In the genomic region with DNA sequence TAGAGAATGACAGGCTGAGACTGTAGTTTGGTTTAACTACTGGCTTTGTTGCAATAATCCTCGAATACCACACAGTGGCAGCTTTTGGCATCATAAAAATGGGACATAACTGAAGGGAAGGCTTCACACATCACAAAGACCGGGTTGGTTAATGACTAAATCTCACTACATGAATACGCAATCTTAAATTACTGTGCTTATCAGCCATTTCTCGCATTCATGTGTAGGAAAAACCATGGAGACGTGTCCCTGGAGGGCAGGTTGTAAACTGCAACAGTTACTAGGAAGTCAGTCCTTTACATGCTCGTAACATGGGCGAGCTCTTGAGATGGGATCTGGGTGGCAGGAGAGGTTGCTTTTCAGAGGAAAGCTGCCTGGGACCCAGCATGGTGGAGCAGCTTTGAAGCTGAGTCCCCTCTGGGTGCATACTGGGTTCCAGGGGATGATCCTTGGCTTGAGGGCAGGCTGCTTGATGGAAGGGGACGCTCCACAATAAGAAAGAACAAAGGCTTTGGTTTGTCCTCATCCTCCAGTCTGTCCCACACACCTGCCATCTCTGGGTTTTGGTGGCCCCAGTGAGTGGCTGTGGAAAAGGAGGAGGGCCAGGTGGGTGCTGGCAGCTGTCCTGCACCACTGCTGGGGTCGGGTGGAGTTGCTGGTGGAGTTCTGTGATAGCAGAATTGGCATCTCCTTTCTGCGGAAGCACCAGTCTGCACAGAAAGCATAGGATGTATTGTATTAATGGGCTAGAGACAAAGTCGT, we compare ENCODE assay signal across 9 cellular contexts. TPM values are rescaled to one million over a fixed set of nuclear protein-coding genes. Genes with fewer than 3 reads are reported as not detected.
DNase-seq lines count a peak whose midpoint lies in the region; ATAC-seq and TF ChIP-seq lines count a peak whose summit lies in the region.
"Had no signal": no experiment of that assay in that cellular context is flagged by ENCODE, and none has a peak within 500 bp of the region (broad histone marks: within the 10 kb centered on the region; RNA-seq: fewer than 3 reads in every experiment).

No MANE protein-coding gene starts in this region.

- H3K27ac Mint-ChIP-seq in activated CD4-positive, alpha-beta T cell treated with anti-CD3 and anti-CD28 coated beads for 36 hours = peak overlapping the region; percentile 91
- peak overlapping the region; percentile 60 to 93 for H3K27ac Mint-ChIP-seq in activated naive CD4-positive, alpha-beta T cell treated with anti-CD3 and anti-CD28 coated beads, Interleukin-2, amount 50 U/mL, for 72 hours
- H3K27ac Mint-ChIP-seq in neural crest cell (ENCODE audit: unreplicated experiment) = no peak overlapping the region

- intact Hi-C loops in activated CD4-positive, alpha-beta T cell treated with anti-CD3 and anti-CD28 coated beads for 36 hours (cut with DNase I, micrococcal nuclease) = loop anchor here (2.0 to 10.0 kb wide), 5 partner anchors 18 to 828 kb away; partner anchors contain the start of genes CABLES2 (in 1 of the 2), DIDO1 (in 1 of the 2), MRGBP (in 1 of the 2) and YTHDF1 (in 1 of the 2)
- intact Hi-C loops in thyroid gland (cut with DNase I) = no loop called here

- POLR2A ChIA-PET in activated CD4-positive, alpha-beta T cell treated with anti-CD3 and anti-CD28 coated beads for 36 hours (lab: Charles Lee) = no interaction called here

- H3K27me3 ChIP-seq in thyroid gland = no peaks in the 10 kb centered on the region

- peak overlapping the region; percentile 99; the same call in 1 of the 2 replicates for H3K4me3 ChIP-seq in Jurkat, Clone E6-1 (ENCODE audit: low read length)
- no peak overlapping the region for H3K4me3 ChIP-seq in thyroid gland (replicated peaks in 1 of 3)

- peaks cover 35% of the 10 kb centered on the region for H3K4me1 Mint-ChIP-seq in activated CD4-positive, alpha-beta T cell treated with anti-CD3 and anti-CD28 coated beads for 36 hours
- H3K4me1 Mint-ChIP-seq in neural crest cell = peaks cover 36% of the 10 kb centered on the region

- no peak for DNase-seq in activated CD4-positive, alpha-beta T cell treated with anti-CD3 and anti-CD28 coated beads for 36 hours
- no peak for DNase-seq in activated CD4-positive, alpha-beta T cell treated with anti-CD3 and anti-CD28 coated beads for 1 hour
- peak; percentile 24 for DNase-seq in Jurkat, Clone E6-1 (ENCODE audit: low read depth, low spot score)
- DNase-seq in activated naive CD4-positive, alpha-beta T cell treated with anti-CD3 and anti-CD28 coated beads, Interleukin-2, amount 50 U/mL, for 72 hours (ENCODE audit: low spot score in 2 of 2) = no peak
- DNase-seq in neural crest cell (ENCODE audit: low read depth, low spot score) (no peak), cerebellar cortex (ENCODE audit: low spot score) (no peak), thyroid gland (no peak)
- DNase-seq: NCI-H446 treated with DMSO at 0.1 percent for 48 hours had no signal

- no peak for ATAC-seq in activated CD4-positive, alpha-beta T cell treated with anti-CD3 and anti-CD28 coated beads for 36 hours
- no peak for ATAC-seq in activated naive CD4-positive, alpha-beta T cell treated with anti-CD3 and anti-CD28 coated beads, Interleukin-2, amount 50 U/mL, for 72 hours
- ATAC-seq in GM18873 (IDR thresholded peaks at IDR 0.05; ENCODE audit: low FRiP score, unreplicated experiment) = no peak

- no peaks in the 10 kb centered on the region for H3K27me3 Mint-ChIP-seq in activated CD4-positive, alpha-beta T cell treated with anti-CD3 and anti-CD28 coated beads for 36 hours
- H3K27me3 Mint-ChIP-seq in neural crest cell (ENCODE audit: low read depth) = no peaks in the 10 kb centered on the region

- peaks cover 48% of the 10 kb centered on the region for H3K36me3 Mint-ChIP-seq in activated CD4-positive, alpha-beta T cell treated with anti-CD3 and anti-CD28 coated beads for 36 hours (ENCODE audit: low read depth)
- peaks cover 29 to 32% of the 10 kb centered on the region in 2 donors for H3K36me3 Mint-ChIP-seq in activated naive CD4-positive, alpha-beta T cell treated with anti-CD3 and anti-CD28 coated beads, Interleukin-2, amount 50 U/mL, for 72 hours
- peaks cover 4% of the 10 kb centered on the region for H3K36me3 Mint-ChIP-seq in neural crest cell (ENCODE audit: low read depth)

- no peaks in the 10 kb centered on the region for H3K9me3 Mint-ChIP-seq in activated CD4-positive, alpha-beta T cell treated with anti-CD3 and anti-CD28 coated beads for 36 hours (ENCODE audit: low read depth)
- H3K9me3 Mint-ChIP-seq in activated naive CD4-positive, alpha-beta T cell treated with anti-CD3 and anti-CD28 coated beads, Interleukin-2, amount 50 U/mL, for 72 hours = no peaks in the 10 kb centered on the region
- no peaks in the 10 kb centered on the region for H3K9me3 Mint-ChIP-seq in neural crest cell

- WGBS in thyroid gland, 2 donors = 87 to 90% methylated on average over 11 of the region's 11 CpGs

- H3K4me3 Mint-ChIP-seq in activated CD4-positive, alpha-beta T cell treated with anti-CD3 and anti-CD28 coated beads for 36 hours = peak overlapping the region; percentile 93
- peak overlapping the region; percentile 92 for H3K4me3 Mint-ChIP-seq in neural crest cell

- H3K4me1 ChIP-seq in thyroid gland = peaks cover 17 to 18% of the 10 kb centered on the region in 2 donors

- TF ChIP-seq CTCF in neural crest cell (conservative IDR thresholded peaks at IDR 0.05) (peak; percentile 32), thyroid gland (IDR thresholded peaks at IDR 0.05) (no peak)

- H3K36me3 ChIP-seq in thyroid gland = peaks cover 2 to 10% of the 10 kb centered on the region in 2 donors

- CTCF ChIA-PET in activated CD4-positive, alpha-beta T cell treated with anti-CD3 and anti-CD28 coated beads for 36 hours (lab: Charles Lee) = interaction anchor here (0.9 kb wide), 1 partner anchor 378 kb away, joined by 3 read pairs; no protein-coding TSS in a partner anchor

- H3K9me3 ChIP-seq in thyroid gland = no peaks in the 10 kb centered on the region

- no peak for TF ChIP-seq POLR2A in thyroid gland (IDR thresholded peaks at IDR 0.05)

- no peak overlapping the region for H3K27ac ChIP-seq in thyroid gland

RNA-seq across cellular contexts. Expression of gene RPS21, which starts 2.1 kb away (rescaled TPM):
- 1,000 to 10,000 TPM; 1,051 to 2,439 TPM for total RNA-seq in activated CD4-positive, alpha-beta T cell treated with anti-CD3 and anti-CD28 coated beads for 36 hours
- 3,293 TPM for polyA plus RNA-seq in Jurkat, Clone E6-1 (2012; ENCODE audit: insufficient read depth, insufficient read length)
- total RNA-seq in activated naive CD4-positive, alpha-beta T cell treated with anti-CD3 and anti-CD28 coated beads, Interleukin-2, amount 50 U/mL, for 72 hours = 1,000 to 10,000 TPM; 2,243 to 2,653 TPM
- total RNA-seq in neural crest cell (1,298 and 1,312 TPM in 2 replicates), thyroid gland (1,000 to 10,000 TPM; 1,818 to 3,649 (median 2,349) TPM)

RNA-seq across cellular contexts. Expression of gene CABLES2, which starts 18.1 kb away (rescaled TPM):
- 1 to 10 TPM; 6.4 to 7.6 TPM for total RNA-seq in activated CD4-positive, alpha-beta T cell treated with anti-CD3 and anti-CD28 coated beads for 36 hours
- polyA plus RNA-seq in Jurkat, Clone E6-1 (2012; ENCODE audit: insufficient read depth, insufficient read length) = 17.4 TPM
- 1 to 10 TPM; 5.8 to 6.4 TPM for total RNA-seq in activated naive CD4-positive, alpha-beta T cell treated with anti-CD3 and anti-CD28 coated beads, Interleukin-2, amount 50 U/mL, for 72 hours
- total RNA-seq in neural crest cell (25.2 and 26.6 TPM in 2 replicates), thyroid gland (1 to 10 TPM; 5.8 to 8.5 (median 7.7) TPM)

RNA-seq across cellular contexts. Expression of gene LAMA5, which starts 21.9 kb away (rescaled TPM):
- total RNA-seq in activated CD4-positive, alpha-beta T cell treated with anti-CD3 and anti-CD28 coated beads for 36 hours = 1 to 10 TPM in 1 of 2 experiments, under 1 TPM in 1; 0.72 to 1.0 TPM
- polyA plus RNA-seq in Jurkat, Clone E6-1 (2012; ENCODE audit: insufficient read depth, insufficient read length) = 2.2 TPM
- total RNA-seq in activated naive CD4-positive, alpha-beta T cell treated with anti-CD3 and anti-CD28 coated beads, Interleukin-2, amount 50 U/mL, for 72 hours = under 1 TPM; 0.36 to 0.95 TPM
- total RNA-seq in neural crest cell (35.0 and 38.8 TPM in 2 replicates), thyroid gland (100 to 1,000 TPM in 3 of 4 donors, 10 to 100 TPM in 1; 93.9 to 179 (median 117) TPM)

RNA-seq across cellular contexts. Expression of gene RBBP8NL, which starts 38.3 kb away (rescaled TPM):
- not detected for total RNA-seq in activated CD4-positive, alpha-beta T cell treated with anti-CD3 and anti-CD28 coated beads for 36 hours
- polyA plus RNA-seq in Jurkat, Clone E6-1 (2012; ENCODE audit: insufficient read depth, insufficient read length) = not detected
- total RNA-seq in activated naive CD4-positive, alpha-beta T cell treated with anti-CD3 and anti-CD28 coated beads, Interleukin-2, amount 50 U/mL, for 72 hours = not detected
- total RNA-seq in neural crest cell = not detected in 2 replicates
- 1 to 10 TPM; 1.1 to 6.0 (median 4.6) TPM for total RNA-seq in thyroid gland

Comparison
In these comparisons a context has a peak if more than half of its experiments do, and no peak if none do; other contexts are left out.
1. RNA of gene LAMA5, which starts 21.9 kb away (total RNA-seq): 93.9 to 179 TPM in thyroid gland and 35.0 to 38.8 TPM in neural crest cell; 0.72 to 1.0 TPM in activated CD4-positive, alpha-beta T cell treated with anti-CD3 and anti-CD28 coated beads for 36 hours and 0.36 to 0.95 TPM in activated naive CD4-positive, alpha-beta T cell treated with anti-CD3 and anti-CD28 coated beads, Interleukin-2, amount 50 U/mL, for 72 hours; every median in the first group is over 10 times any median in the second.